In genomic region chr21:36322083-36322424, GRCh38 we compare ENCODE assay signal across 7 cellular contexts. TPM values are rescaled to one million over a fixed set of nuclear protein-coding genes. Genes with fewer than 3 reads are reported as not detected.
DNase-seq lines count a peak whose midpoint lies in the region; ATAC-seq and TF ChIP-seq lines count a peak whose summit lies in the region.

No MANE protein-coding gene starts in this region.

- H3K4me1 Mint-ChIP-seq in HFFc6 (ENCODE audit: low read depth): peaks cover 50% of the 10 kb centered on the region
- peaks cover 31% of the 10 kb centered on the region for H3K4me1 Mint-ChIP-seq in activated CD8-positive, alpha-beta T cell treated with anti-CD3 and anti-CD28 coated beads, Interleukin-2, amount 10 ng/mL, durations not matched to agents 7 days and 5 days (ENCODE audit: low read depth)
- H3K4me1 Mint-ChIP-seq in stimulated activated effector memory CD8-positive, alpha-beta T cell treated with anti-CD3 and anti-CD28 coated beads, Interleukin-12 subunit alpha, Interleukin-12 subunit beta, amount 100 ng/mL, for 72 hours: peaks cover 41% of the 10 kb centered on the region

- peak overlapping the region; percentile 85 for H3K4me3 ChIP-seq in iPS-11a (ENCODE audit: low read depth, low read length)

- H3K27me3 Mint-ChIP-seq in HFFc6 (ENCODE audit: insufficient read depth): no peaks in the 10 kb centered on the region
- no peaks in the 10 kb centered on the region for H3K27me3 Mint-ChIP-seq in activated CD8-positive, alpha-beta T cell treated with anti-CD3 and anti-CD28 coated beads, Interleukin-2, amount 10 ng/mL, durations not matched to agents 7 days and 5 days (ENCODE audit: low read depth)

- CTCF ChIA-PET in activated CD8-positive, alpha-beta T cell treated with anti-CD3 and anti-CD28 coated beads, Interleukin-2, amount 10 ng/mL, durations not matched to agents 7 days and 5 days (lab: Charles Lee): interaction anchor here (0.7 to 5.7 kb wide), 14 partner anchors 9 to 181 kb away, joined by 3 to 33 read pairs (median 8); no protein-coding TSS in a partner anchor

- no peak for ATAC-seq in activated CD8-positive, alpha-beta T cell treated with anti-CD3 and anti-CD28 coated beads, Interleukin-2, amount 10 ng/mL, durations not matched to agents 7 days and 5 days
- ATAC-seq in stimulated activated effector memory CD8-positive, alpha-beta T cell treated with anti-CD3 and anti-CD28 coated beads, Interleukin-12 subunit alpha, Interleukin-12 subunit beta, amount 100 ng/mL, for 72 hours: no peak
- ATAC-seq in GM18861 (IDR thresholded peaks at IDR 0.05; ENCODE audit: unreplicated experiment): no peak

- H3K27ac Mint-ChIP-seq in HFFc6: peak overlapping the region; percentile 86
- peak overlapping the region; percentile 95 for H3K27ac Mint-ChIP-seq in activated CD8-positive, alpha-beta T cell treated with anti-CD3 and anti-CD28 coated beads, Interleukin-2, amount 10 ng/mL, durations not matched to agents 7 days and 5 days
- H3K27ac Mint-ChIP-seq in stimulated activated effector memory CD8-positive, alpha-beta T cell treated with anti-CD3 and anti-CD28 coated beads, Interleukin-12 subunit alpha, Interleukin-12 subunit beta, amount 100 ng/mL, for 72 hours: peak overlapping the region; percentile 98

- POLR2A ChIA-PET in activated CD8-positive, alpha-beta T cell treated with anti-CD3 and anti-CD28 coated beads, Interleukin-2, amount 10 ng/mL, durations not matched to agents 7 days and 5 days (lab: Charles Lee): interaction anchor here (1.0 to 7.8 kb wide), 3 partner anchors 12 to 34 kb away, joined by 3 to 176 read pairs (median 42); no protein-coding TSS in a partner anchor

- H3K4me3 Mint-ChIP-seq in HFFc6: peak overlapping the region; percentile 93
- peak overlapping the region; percentile 89 for H3K4me3 Mint-ChIP-seq in activated CD8-positive, alpha-beta T cell treated with anti-CD3 and anti-CD28 coated beads, Interleukin-2, amount 10 ng/mL, durations not matched to agents 7 days and 5 days
- peak overlapping the region; percentile 85 for H3K4me3 Mint-ChIP-seq in stimulated activated effector memory CD8-positive, alpha-beta T cell treated with anti-CD3 and anti-CD28 coated beads, Interleukin-12 subunit alpha, Interleukin-12 subunit beta, amount 100 ng/mL, for 72 hours

- no peak for TF ChIP-seq CTCF in HFFc6 (IDR thresholded peaks at IDR 0.05)

- DNase-seq in HFFc6 (no peak), NCI-H82 treated with DMSO at 0.1 percent for 48 hours (lab: John Stamatoyannopoulos, UW; ENCODE audit: unreplicated experiment) (no peak)
- no peak for DNase-seq in activated CD8-positive, alpha-beta T cell treated with anti-CD3 and anti-CD28 coated beads, Interleukin-2, amount 10 ng/mL, durations not matched to agents 7 days and 5 days
- DNase-seq in stimulated activated effector memory CD8-positive, alpha-beta T cell treated with anti-CD3 and anti-CD28 coated beads, Interleukin-12 subunit alpha, Interleukin-12 subunit beta, amount 100 ng/mL, for 72 hours (ENCODE audit: low spot score in 2 of 2): no peak
- DNase-seq in activated CD4-positive, alpha-beta T cell treated with anti-CD3 and anti-CD28 coated beads, Interleukin-2, amount 50 U/mL, for 1 hour: no peak

- no peaks in the 10 kb centered on the region for H3K9me3 Mint-ChIP-seq in HFFc6
- no peaks in the 10 kb centered on the region for H3K9me3 Mint-ChIP-seq in activated CD8-positive, alpha-beta T cell treated with anti-CD3 and anti-CD28 coated beads, Interleukin-2, amount 10 ng/mL, durations not matched to agents 7 days and 5 days (ENCODE audit: insufficient read depth)
- H3K9me3 Mint-ChIP-seq in stimulated activated effector memory CD8-positive, alpha-beta T cell treated with anti-CD3 and anti-CD28 coated beads, Interleukin-12 subunit alpha, Interleukin-12 subunit beta, amount 100 ng/mL, for 72 hours: no peaks in the 10 kb centered on the region

- H3K36me3 Mint-ChIP-seq in HFFc6 (ENCODE audit: low read depth): peaks cover 23% of the 10 kb centered on the region
- peaks cover 32% of the 10 kb centered on the region for H3K36me3 Mint-ChIP-seq in activated CD8-positive, alpha-beta T cell treated with anti-CD3 and anti-CD28 coated beads, Interleukin-2, amount 10 ng/mL, durations not matched to agents 7 days and 5 days (ENCODE audit: low read depth)
- peaks cover 67% of the 10 kb centered on the region for H3K36me3 Mint-ChIP-seq in stimulated activated effector memory CD8-positive, alpha-beta T cell treated with anti-CD3 and anti-CD28 coated beads, Interleukin-12 subunit alpha, Interleukin-12 subunit beta, amount 100 ng/mL, for 72 hours

RNA-seq across cellular contexts. Expression of gene MORC3, which starts 2.1 kb away (rescaled TPM):
- total RNA-seq in HFFc6 (2021; fragmentation: NEBNext Ultra II Directional; extraction: Animal tissue kit (Norgen Biotek cat#: 25700)): 10 to 100 TPM; 15.2 to 19.4 (median 16.3) TPM
- total RNA-seq in activated CD8-positive, alpha-beta T cell treated with anti-CD3 and anti-CD28 coated beads, Interleukin-2, amount 10 ng/mL, durations not matched to agents 7 days and 5 days: 10 to 100 TPM; 31.6 to 35.2 TPM
